13 cellular contexts compared by ENCODE assay signal in the genomic region with DNA sequence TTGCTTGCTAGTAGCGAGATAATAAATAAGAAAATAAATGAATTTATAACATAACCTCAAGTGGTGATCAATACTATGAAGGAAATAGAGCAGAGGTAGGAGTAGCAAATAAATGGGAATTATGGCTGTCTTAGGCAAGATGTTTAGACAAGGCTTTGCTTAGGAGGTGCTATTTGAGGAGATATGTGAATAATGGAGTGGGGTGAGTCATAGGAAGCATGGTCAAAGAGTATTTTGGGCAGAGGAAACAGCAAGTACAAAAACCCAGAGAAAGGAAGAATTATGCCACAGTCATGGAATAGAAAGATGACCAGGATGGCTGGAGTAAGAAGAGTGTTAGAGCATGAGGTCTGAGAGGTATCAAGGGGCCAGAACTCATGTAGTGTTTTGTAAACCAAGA. TPM values are rescaled to one million over a fixed set of nuclear protein-coding genes. Genes with fewer than 3 reads are reported as not detected.
DNase-seq lines count a peak whose midpoint lies in the region; ATAC-seq, FAIRE-seq and TF ChIP-seq lines count a peak whose summit lies in the region.
"Had no signal": no experiment of that assay in that cellular context is flagged by ENCODE, and none has a peak within 500 bp of the region (broad histone marks: within the 10 kb centered on the region; RNA-seq: fewer than 3 reads in every experiment).

No MANE protein-coding gene starts in this region.

- TF ChIP-seq CTCF in bronchial epithelial cell (IDR thresholded peaks at IDR 0.05; ENCODE audit: insufficient read depth, low read length, severe bottlenecking): no peak

- H3K4me3 Mint-ChIP-seq in naive thymus-derived CD4-positive, alpha-beta T cell: no peak overlapping the region

- ATAC-seq in naive thymus-derived CD4-positive, alpha-beta T cell: no peak

- H3K4me1 Mint-ChIP-seq in naive thymus-derived CD4-positive, alpha-beta T cell: peaks cover 12 to 39% (median 37%) of the 10 kb centered on the region in 7 donors

- H3K27ac ChIP-seq in naive thymus-derived CD4-positive, alpha-beta T cell (ENCODE audit: low read depth, low read length): no peak overlapping the region
- H3K27ac ChIP-seq: KMS-11, sigmoid colon had no signal

- no peaks in the 10 kb centered on the region for H3K27me3 Mint-ChIP-seq in naive thymus-derived CD4-positive, alpha-beta T cell

- H3K27ac Mint-ChIP-seq in naive thymus-derived CD4-positive, alpha-beta T cell: no peak overlapping the region

- DNase-seq in Daoy (ENCODE audit: low read depth) (peak; percentile 30), M059J (ENCODE audit: low read depth) (peak; percentile 74), bronchial epithelial cell (ENCODE audit: low read depth) (peak; percentile 78), myocyte (ENCODE audit: low read depth) (peak; percentile 72), COLO668 (lab: John Stamatoyannopoulos, UW; ENCODE audit: unreplicated experiment) (no peak)
- no peak for DNase-seq in activated effector memory CD4-positive, alpha-beta T cell treated with anti-CD3 and anti-CD28 coated beads, Interleukin-2, amount 50 U/mL, for 16 hours
- no peak for DNase-seq in naive thymus-derived CD4-positive, alpha-beta T cell
- no peak for DNase-seq in effector CD4-positive, alpha-beta T cell
- DNase-seq: amygdala, DMS153, sigmoid colon had no signal

- H3K27me3 ChIP-seq in bronchial epithelial cell (ENCODE audit: control insufficient read depth, insufficient read depth, low read length): no peaks in the 10 kb centered on the region
- no peaks in the 10 kb centered on the region for H3K27me3 ChIP-seq in naive thymus-derived CD4-positive, alpha-beta T cell (ENCODE audit: control insufficient read depth in 2 of 2, insufficient read depth in 2 of 2, low read length in 2 of 2)
- H3K27me3 ChIP-seq: sigmoid colon had no signal

- intact Hi-C loops in naive thymus-derived CD4-positive, alpha-beta T cell (cut with micrococcal nuclease): loop anchor here in 1 of 2 donors (5.0 kb wide), 1 partner anchor 34 kb away; a partner anchor contains a TSS

- peaks cover 0 to 12% (median 10%) of the 10 kb centered on the region in 11 donors for H3K9me3 Mint-ChIP-seq in naive thymus-derived CD4-positive, alpha-beta T cell

- H3K4me3 ChIP-seq in bronchial epithelial cell (ENCODE audit: low read depth, low read length): no peak overlapping the region
- H3K4me3 ChIP-seq in naive thymus-derived CD4-positive, alpha-beta T cell (ENCODE audit: low read length): no peak overlapping the region
- H3K4me3 ChIP-seq: sigmoid colon had no signal

- H3K36me3 Mint-ChIP-seq in naive thymus-derived CD4-positive, alpha-beta T cell: peaks cover 8 to 18% (median 10%) of the 10 kb centered on the region in 5 donors

- no peak for FAIRE-seq in bronchial epithelial cell (lab: Jason Lieb, UNC)
- FAIRE-seq: frontal cortex had no signal

- H3K36me3 ChIP-seq in bronchial epithelial cell (ENCODE audit: control insufficient read depth, insufficient read depth, low read length): no peaks in the 10 kb centered on the region
- no peaks in the 10 kb centered on the region for H3K36me3 ChIP-seq in naive thymus-derived CD4-positive, alpha-beta T cell (ENCODE audit: control insufficient read depth in 2 of 3, insufficient read depth in 3 of 3, low read length in 3 of 3)
- H3K36me3 ChIP-seq: sigmoid colon had no signal

- peaks cover 0 to 11% of the 10 kb centered on the region in 2 donors for H3K4me1 ChIP-seq in naive thymus-derived CD4-positive, alpha-beta T cell (ENCODE audit: control insufficient read depth in 2 of 2, insufficient read depth in 2 of 2, low read length in 2 of 2)

- CTCF ChIA-PET in naive thymus-derived CD4-positive, alpha-beta T cell (lab: Charles Lee): no interaction called here

- POLR2A ChIA-PET in naive thymus-derived CD4-positive, alpha-beta T cell (lab: Charles Lee): no interaction called here

- no peaks in the 10 kb centered on the region for H3K9me3 ChIP-seq in naive thymus-derived CD4-positive, alpha-beta T cell (ENCODE audit: control insufficient read depth in 2 of 3, low read length in 3 of 3)

RNA-seq across cellular contexts. Expression of a gene that starts 33.5 kb away (rescaled TPM):
- total RNA-seq in Daoy (2014; rRNA removed; shearing (Covaris generic)): 0.80 TPM in 1 of 2 replicates, not detected in the other
- 0.12 TPM in 1 of 2 replicates, not detected in the other for total RNA-seq in M059J (2014; rRNA removed; shearing (Covaris generic))
- total RNA-seq in bronchial epithelial cell (5.8 and 24.5 TPM in 2 replicates), myocyte (10.5 and 19.7 TPM in 2 replicates)
- 4.2 TPM for polyA plus RNA-seq in myocyte (2012)
- 10 to 100 TPM; 24.1 to 60.4 (median 32.8) TPM for total RNA-seq in naive thymus-derived CD4-positive, alpha-beta T cell
- 10 to 100 TPM; 51.0 to 59.8 TPM for polyA plus RNA-seq in naive thymus-derived CD4-positive, alpha-beta T cell

Comparison
In these comparisons a context has a peak if more than half of its experiments do, and no peak if none do; other contexts are left out.
1. DNase-seq: peak in Daoy (single experiment), M059J (single experiment), bronchial epithelial cell (single experiment) and myocyte (single experiment); none in COLO668 (single experiment), activated effector memory CD4-positive, alpha-beta T cell treated with anti-CD3 and anti-CD28 coated beads, Interleukin-2, amount 50 U/mL, for 16 hours (single experiment), naive thymus-derived CD4-positive, alpha-beta T cell (0 of 9) and effector CD4-positive, alpha-beta T cell (single experiment).